In the genomic region with DNA sequence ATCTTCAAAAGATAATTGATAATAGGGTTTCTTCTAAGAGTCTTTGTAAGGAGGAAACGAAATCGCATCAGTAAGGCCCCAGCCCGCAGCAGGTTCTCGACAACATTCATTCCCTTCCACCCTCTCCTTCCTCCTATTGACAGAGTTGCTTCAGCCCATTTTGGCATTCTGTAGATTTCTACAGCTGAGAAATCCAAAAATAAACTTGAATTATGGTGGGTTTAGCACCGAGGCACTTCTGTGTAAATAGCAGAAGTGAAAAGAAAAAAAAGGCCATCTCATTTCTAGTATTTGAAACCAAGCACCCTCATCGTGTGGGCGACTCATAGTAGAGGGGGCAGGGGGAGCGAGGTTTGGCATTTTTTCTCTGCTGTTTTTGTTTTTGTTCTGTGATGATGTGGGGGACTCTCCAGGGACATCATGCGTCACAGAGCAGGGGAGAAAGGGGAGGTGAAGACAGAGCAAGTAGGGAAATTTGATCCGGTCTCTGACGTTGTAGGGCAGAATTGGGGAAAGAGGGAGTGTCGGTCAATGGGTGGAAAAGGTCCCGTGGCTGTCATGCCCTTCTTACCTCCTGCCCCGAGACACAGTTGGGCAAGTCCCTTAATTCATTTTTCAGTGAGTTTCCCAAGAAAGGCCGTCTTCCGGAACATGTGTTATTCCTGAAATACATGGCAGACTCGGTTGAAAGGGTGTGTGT, we compare ENCODE assay signal across 9 cellular contexts. TPM values are rescaled to one million over a fixed set of nuclear protein-coding genes. Genes with fewer than 3 reads are reported as not detected.
DNase-seq lines count a peak whose midpoint lies in the region; ATAC-seq and TF ChIP-seq lines count a peak whose summit lies in the region.
"Had no signal": no experiment of that assay in that cellular context is flagged by ENCODE, and none has a peak within 500 bp of the region (broad histone marks: within the 10 kb centered on the region; RNA-seq: fewer than 3 reads in every experiment).

No MANE protein-coding gene starts in this region.

- H3K4me3 ChIP-seq in SJCRH30 (no peak overlapping the region), cardiac fibroblast (replicated peaks in 1 of 2; ENCODE audit: low read depth in 2 of 2, low read length in 2 of 2) (no peak overlapping the region)
- H3K4me3 ChIP-seq: upper lobe of left lung had no signal

- peak overlapping the region; percentile 31 for H3K27ac Mint-ChIP-seq in progenitor cell of endocrine pancreas

- H3K9me3 Mint-ChIP-seq in progenitor cell of endocrine pancreas (ENCODE audit: low read depth), result peaks cover 3% of the 10 kb centered on the region

- H3K9me3 ChIP-seq in SJCRH30 (replicated peaks), result no peaks in the 10 kb centered on the region; the same call in 1 of the 2 replicates
- H3K9me3 ChIP-seq: upper lobe of left lung had no signal

- H3K4me1 Mint-ChIP-seq in progenitor cell of endocrine pancreas (ENCODE audit: low read depth), result peaks cover 9% of the 10 kb centered on the region

- H3K36me3 Mint-ChIP-seq in progenitor cell of endocrine pancreas (ENCODE audit: insufficient read depth), result no peaks in the 10 kb centered on the region

- no peak for TF ChIP-seq CTCF in cardiac fibroblast (IDR thresholded peaks at IDR 0.05; ENCODE audit: low read depth, low read length)
- TF ChIP-seq CTCF in progenitor cell of endocrine pancreas (IDR thresholded peaks at IDR 0.05; ENCODE audit: unreplicated experiment), result no peak

- ATAC-seq in GM18499 (IDR thresholded peaks at IDR 0.05; ENCODE audit: insufficient read depth, unreplicated experiment), result peak; percentile 41
- peak; percentile 63 for ATAC-seq in HG02798 (IDR thresholded peaks at IDR 0.05; ENCODE audit: poor library complexity, unreplicated experiment)
- no peak for ATAC-seq in SK-N-SH treated with all-trans-retinoic acid at 6 μM for 48 hours

- no peaks in the 10 kb centered on the region for H3K27me3 Mint-ChIP-seq in progenitor cell of endocrine pancreas

- no peak overlapping the region for H3K27ac ChIP-seq in SJCRH30

- H3K36me3 ChIP-seq in SJCRH30, result no peaks in the 10 kb centered on the region
- H3K36me3 ChIP-seq: upper lobe of left lung had no signal

- DNase-seq in SJCRH30, result peak; percentile 8 to 27
- peak; percentile 64 to 87 for DNase-seq in cardiac fibroblast (ENCODE audit: low read depth in 2 of 2)
- no peak for DNase-seq in progenitor cell of endocrine pancreas (ENCODE audit: low spot score, unreplicated experiment)
- no peak for DNase-seq in NCI-H146 treated with DMSO at 0.1 percent for 48 hours (lab: John Stamatoyannopoulos, UW; ENCODE audit: unreplicated experiment)
- DNase-seq in GF-D8 (lab: John Stamatoyannopoulos, UW), result no peak
- DNase-seq: upper lobe of left lung had no signal

- no peaks in the 10 kb centered on the region for H3K27me3 ChIP-seq in SJCRH30
- H3K27me3 ChIP-seq: upper lobe of left lung had no signal

- H3K4me1 ChIP-seq in SJCRH30, result no peaks in the 10 kb centered on the region; the same call in 1 of the 2 replicates
- H3K4me1 ChIP-seq: upper lobe of left lung had no signal

- no peak overlapping the region for H3K4me3 Mint-ChIP-seq in progenitor cell of endocrine pancreas (ENCODE audit: low read depth)

TF ChIP-seq in SK-N-SH treated with all-trans-retinoic acid at 6 μM for 48 hours, 23 proteins besides CTCF, POLR2A, EP300 and RAD21:
- TF ChIP-seq ARNTL (CRISPR knock-in tag; IDR thresholded peaks at IDR 0.05; ENCODE audit: borderline replicate concordance, low read depth), result no peak
- no peak for TF ChIP-seq ZFP3 (CRISPR knock-in tag; IDR thresholded peaks at IDR 0.05)
- no peak for TF ChIP-seq TSHZ2 (CRISPR knock-in tag; IDR thresholded peaks at IDR 0.05)
- no peak for TF ChIP-seq TOX (CRISPR knock-in tag; IDR thresholded peaks at IDR 0.05; ENCODE audit: borderline replicate concordance)
- no peak for TF ChIP-seq ZC3H10 (CRISPR knock-in tag; IDR thresholded peaks at IDR 0.05)
- TF ChIP-seq ISL1 (CRISPR knock-in tag; IDR thresholded peaks at IDR 0.05), result no peak
- TF ChIP-seq ZFP30 (CRISPR knock-in tag; IDR thresholded peaks at IDR 0.05), result no peak
- TF ChIP-seq ESRRG (CRISPR knock-in tag; IDR thresholded peaks at IDR 0.05), result no peak
- TF ChIP-seq RARB (CRISPR knock-in tag; IDR thresholded peaks at IDR 0.05), result no peak
- no peak for TF ChIP-seq ZNF565 (CRISPR knock-in tag; conservative IDR thresholded peaks at IDR 0.05; ENCODE audit: low read depth)
- TF ChIP-seq PPARA (CRISPR knock-in tag; IDR thresholded peaks at IDR 0.05; ENCODE audit: borderline replicate concordance), result no peak
- no peak for TF ChIP-seq BACH2 (CRISPR knock-in tag; IDR thresholded peaks at IDR 0.05; ENCODE audit: borderline replicate concordance)
- TF ChIP-seq, protein P1, sequence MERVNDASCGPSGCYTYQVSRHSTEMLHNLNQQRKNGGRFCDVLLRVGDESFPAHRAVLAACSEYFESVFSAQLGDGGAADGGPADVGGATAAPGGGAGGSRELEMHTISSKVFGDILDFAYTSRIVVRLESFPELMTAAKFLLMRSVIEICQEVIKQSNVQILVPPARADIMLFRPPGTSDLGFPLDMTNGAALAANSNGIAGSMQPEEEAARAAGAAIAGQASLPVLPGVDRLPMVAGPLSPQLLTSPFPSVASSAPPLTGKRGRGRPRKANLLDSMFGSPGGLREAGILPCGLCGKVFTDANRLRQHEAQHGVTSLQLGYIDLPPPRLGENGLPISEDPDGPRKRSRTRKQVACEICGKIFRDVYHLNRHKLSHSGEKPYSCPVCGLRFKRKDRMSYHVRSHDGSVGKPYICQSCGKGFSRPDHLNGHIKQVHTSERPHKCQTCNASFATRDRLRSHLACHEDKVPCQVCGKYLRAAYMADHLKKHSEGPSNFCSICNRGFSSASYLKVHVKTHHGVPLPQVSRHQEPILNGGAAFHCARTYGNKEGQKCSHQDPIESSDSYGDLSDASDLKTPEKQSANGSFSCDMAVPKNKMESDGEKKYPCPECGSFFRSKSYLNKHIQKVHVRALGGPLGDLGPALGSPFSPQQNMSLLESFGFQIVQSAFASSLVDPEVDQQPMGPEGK (CRISPR knock-in tag; IDR thresholded peaks at IDR 0.05; ENCODE audit: borderline replicate concordance), result no peak
- no peak for TF ChIP-seq CSDC2 (CRISPR knock-in tag; IDR thresholded peaks at IDR 0.05)
- no peak for TF ChIP-seq ZNF8 (CRISPR knock-in tag; IDR thresholded peaks at IDR 0.05)
- TF ChIP-seq, protein P2, sequence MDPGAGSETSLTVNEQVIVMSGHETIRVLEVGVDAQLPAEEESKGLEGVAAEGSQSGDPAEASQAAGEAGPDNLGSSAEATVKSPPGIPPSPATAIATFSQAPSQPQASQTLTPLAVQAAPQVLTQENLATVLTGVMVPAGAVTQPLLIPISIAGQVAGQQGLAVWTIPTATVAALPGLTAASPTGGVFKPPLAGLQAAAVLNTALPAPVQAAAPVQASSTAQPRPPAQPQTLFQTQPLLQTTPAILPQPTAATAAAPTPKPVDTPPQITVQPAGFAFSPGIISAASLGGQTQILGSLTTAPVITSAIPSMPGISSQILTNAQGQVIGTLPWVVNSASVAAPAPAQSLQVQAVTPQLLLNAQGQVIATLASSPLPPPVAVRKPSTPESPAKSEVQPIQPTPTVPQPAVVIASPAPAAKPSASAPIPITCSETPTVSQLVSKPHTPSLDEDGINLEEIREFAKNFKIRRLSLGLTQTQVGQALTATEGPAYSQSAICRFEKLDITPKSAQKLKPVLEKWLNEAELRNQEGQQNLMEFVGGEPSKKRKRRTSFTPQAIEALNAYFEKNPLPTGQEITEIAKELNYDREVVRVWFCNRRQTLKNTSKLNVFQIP (CRISPR knock-in tag; IDR thresholded peaks at IDR 0.05; ENCODE audit: borderline replicate concordance, low read depth), result no peak

RNA-seq across cellular contexts. Expression of gene CCR7, which starts 33.8 kb away (rescaled TPM):
- total RNA-seq in SJCRH30 (2014; rRNA removed; shearing (Covaris generic)), result 0.05 TPM in 1 of 2 replicates, not detected in the other
- total RNA-seq in progenitor cell of endocrine pancreas, result not detected in 2 replicates

RNA-seq across cellular contexts. Expression of gene SMARCE1, which starts 48.5 kb away (rescaled TPM):
- 129 and 139 TPM in 2 replicates for total RNA-seq in SJCRH30 (2014; rRNA removed; shearing (Covaris generic))
- total RNA-seq in progenitor cell of endocrine pancreas, result 190 and 195 TPM in 2 replicates

Comparison
In these comparisons a context has a peak if more than half of its experiments do, and no peak if none do; other contexts are left out.
1. DNase-seq: peak in SJCRH30 (2 of 2) and cardiac fibroblast (2 of 2); none in progenitor cell of endocrine pancreas (single experiment), NCI-H146 treated with DMSO at 0.1 percent for 48 hours (single experiment) and GF-D8 (single experiment).